In genomic region chr1:11733351-11733750, GRCh38 we compare ENCODE assay signal across 1 cellular context.
TF ChIP-seq lines count a peak whose summit lies in the region.

No MANE protein-coding gene starts in this region.

TF ChIP-seq in K562, 482 proteins besides CTCF, POLR2A, EP300 and RAD21:
- TF ChIP-seq ID3 (CRISPR knock-in tag; IDR thresholded peaks at IDR 0.05) (no peak), ID3 (tag; IDR thresholded peaks at IDR 0.05) (peak; percentile 96), ZNF609 (CRISPR knock-in tag; IDR thresholded peaks at IDR 0.05; ENCODE audit: borderline replicate concordance) (no peak)
